1 cellular context compared by ENCODE assay signal in the genomic region with DNA sequence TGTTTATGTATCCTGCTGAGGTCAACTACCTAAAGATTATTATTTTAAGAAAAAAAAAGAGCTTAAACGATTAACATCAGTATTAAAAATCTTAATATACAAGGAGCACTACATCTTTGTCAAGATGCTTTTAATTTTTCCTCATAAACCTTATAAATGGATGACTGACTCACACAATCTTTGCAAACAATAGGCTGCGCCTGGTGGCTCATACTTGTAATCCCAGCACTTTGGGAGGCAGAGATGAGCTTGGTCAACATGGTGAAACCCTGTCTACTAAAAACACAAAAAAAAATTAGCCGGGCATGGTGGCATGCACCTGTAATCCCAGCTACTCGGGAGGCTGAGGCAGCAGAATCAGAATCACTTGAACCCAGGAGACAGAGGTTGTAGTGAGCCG.
TF ChIP-seq lines count a peak whose summit lies in the region.

No MANE protein-coding gene starts in this region.

TF ChIP-seq in endothelial cell of umbilical vein, 7 proteins besides CTCF, POLR2A, EP300 and RAD21:
- TF ChIP-seq JUN (IDR thresholded peaks at IDR 0.05; ENCODE audit: borderline replicate concordance, insufficient read depth, insufficient read length, low read depth), result peak; percentile 6
- TF ChIP-seq FOS (IDR thresholded peaks at IDR 0.05; ENCODE audit: borderline replicate concordance, insufficient read depth, low read length), result peak; percentile 3
- no peak for TF ChIP-seq MYC (IDR thresholded peaks at IDR 0.05; ENCODE audit: low read depth, low read length)
